Comparison of ENCODE assay signal across 8 cellular contexts in genomic region chr3:123723527-123724168, GRCh38.
A peak's percentile ranks its signal among the peaks of the same experiment; 100 is the strongest.
DNase-seq lines count a peak whose midpoint lies in the region; ATAC-seq, FAIRE-seq and TF ChIP-seq lines count a peak whose summit lies in the region.

No MANE protein-coding gene starts in this region.

- no peaks in the 10 kb centered on the region for H3K36me3 ChIP-seq in MG63

- H3K36me3 Mint-ChIP-seq in activated naive CD8-positive, alpha-beta T cell treated with anti-CD3 and anti-CD28 coated beads, Interleukin-2, amount 50 U/mL, for 24 hours (ENCODE audit: low read depth), result no peaks in the 10 kb centered on the region

- H3K9me3 Mint-ChIP-seq in activated naive CD8-positive, alpha-beta T cell treated with anti-CD3 and anti-CD28 coated beads, Interleukin-2, amount 50 U/mL, for 24 hours, result no peaks in the 10 kb centered on the region

- no peak for TF ChIP-seq POLR2A in GM12892 (IDR thresholded peaks at IDR 0.05; ENCODE audit: low read depth, low read length)

- ATAC-seq in activated naive CD8-positive, alpha-beta T cell treated with anti-CD3 and anti-CD28 coated beads, Interleukin-2, amount 50 U/mL, for 24 hours, result peak; percentile 71
- ATAC-seq in left cardiac atrium (peak; percentile 15 to 18), GM21390 (IDR thresholded peaks at IDR 0.05; ENCODE audit: unreplicated experiment) (no peak)

- H3K9me3 ChIP-seq in MG63, result no peaks in the 10 kb centered on the region

- no peak overlapping the region for H3K4me3 ChIP-seq in AG04449 (ENCODE audit: low read depth, low read length)
- no peak overlapping the region for H3K4me3 ChIP-seq in MG63

- no peaks in the 10 kb centered on the region for H3K27me3 ChIP-seq in MG63

- H3K4me1 Mint-ChIP-seq in activated naive CD8-positive, alpha-beta T cell treated with anti-CD3 and anti-CD28 coated beads, Interleukin-2, amount 50 U/mL, for 24 hours, result no peaks in the 10 kb centered on the region

- POLR2A ChIA-PET in AG04449 (lab: Yijun Ruan, JAX) (no interaction called here), RWPE1 (lab: Yijun Ruan, JAX; ENCODE audit: low non-redundant PET) (no interaction called here)

- no peak overlapping the region for H3K4me3 Mint-ChIP-seq in activated naive CD8-positive, alpha-beta T cell treated with anti-CD3 and anti-CD28 coated beads, Interleukin-2, amount 50 U/mL, for 24 hours

- H3K27me3 Mint-ChIP-seq in activated naive CD8-positive, alpha-beta T cell treated with anti-CD3 and anti-CD28 coated beads, Interleukin-2, amount 50 U/mL, for 24 hours, result peaks cover 1% of the 10 kb centered on the region

- peak; percentile 97 for FAIRE-seq in GM12892 (lab: Jason Lieb, UNC)

- peak; percentile 84 for TF ChIP-seq CTCF in AG04449 (IDR thresholded peaks at IDR 0.05; ENCODE audit: insufficient read depth, low read length, missing control alignments)
- TF ChIP-seq CTCF in RWPE1 (conservative IDR thresholded peaks at IDR 0.05; ENCODE audit: low read depth), result peak; percentile 88

- H3K27ac ChIP-seq in RWPE1, result no peak overlapping the region

- DNase-seq in AG04449 (ENCODE audit: low read depth, low spot score) (no peak), GM12892 (ENCODE audit: insufficient read length) (peak; percentile 38), MG63 (peak; percentile 59), RWPE1 (ENCODE audit: low spot score) (peak; percentile 76), left cardiac atrium (no peak), putamen (ENCODE audit: low spot score) (peak; percentile 74)
- peak; percentile 37 for DNase-seq in activated naive CD8-positive, alpha-beta T cell treated with anti-CD3 and anti-CD28 coated beads, Interleukin-2, amount 50 U/mL, for 24 hours

- H3K27ac Mint-ChIP-seq in activated naive CD8-positive, alpha-beta T cell treated with anti-CD3 and anti-CD28 coated beads, Interleukin-2, amount 50 U/mL, for 24 hours, result no peak overlapping the region

- CTCF ChIA-PET in AG04449 (lab: Yijun Ruan, JAX), result interaction anchor here (0.6 to 9.9 kb wide), 74 partner anchors 10 to 394 kb away, joined by 3 to 512 read pairs (median 4); partner anchors contain the start of gene HACD2
- CTCF ChIA-PET in RWPE1 (lab: Yijun Ruan, JAX), result interaction anchor here (0.5 to 2.3 kb wide), 32 partner anchors 9 to 1899 kb away, joined by 3 to 29 read pairs (median 3); partner anchors contain the start of gene HACD2

- intact Hi-C loops in left cardiac atrium (cut with DNase I), result loop anchor here in 1 of 2 donors (5.0 kb wide), 1 partner anchor 76 kb away; no protein-coding TSS in a partner anchor

Comparison
In these comparisons a context has a peak if more than half of its experiments do, and no peak if none do; other contexts are left out.
1. DNase-seq: peak in GM12892 (single experiment), MG63 (single experiment), RWPE1 (single experiment), activated naive CD8-positive, alpha-beta T cell treated with anti-CD3 and anti-CD28 coated beads, Interleukin-2, amount 50 U/mL, for 24 hours (single experiment) and putamen (single experiment); none in AG04449 (single experiment) and left cardiac atrium (single experiment).